In the genomic region with DNA sequence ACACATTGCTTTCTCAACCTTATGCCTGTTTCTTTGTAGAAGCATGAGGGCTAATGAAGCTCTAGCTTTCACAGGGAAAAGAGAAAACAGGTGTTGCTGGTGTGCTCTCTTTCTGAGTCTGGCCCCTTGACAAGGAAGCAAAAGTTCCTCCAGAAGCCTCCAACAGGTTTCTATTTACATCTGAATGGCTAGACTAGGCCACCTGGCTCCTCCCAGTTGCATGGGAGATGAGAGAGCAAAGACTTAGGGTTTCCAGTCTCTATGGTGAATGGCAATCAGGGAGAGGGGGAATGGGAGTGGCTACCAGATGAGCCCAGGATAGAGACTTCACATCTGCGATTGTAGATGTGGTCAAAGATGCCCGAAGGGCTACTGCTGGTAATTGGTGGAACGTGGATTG, we compare ENCODE assay signal across 21 cellular contexts.
A peak's percentile ranks its signal among the peaks of the same experiment; 100 is the strongest.
DNase-seq lines count a peak whose midpoint lies in the region; ATAC-seq and TF ChIP-seq lines count a peak whose summit lies in the region.
"Had no signal": no experiment of that assay in that cellular context is flagged by ENCODE, and none has a peak within 500 bp of the region (broad histone marks: within the 10 kb centered on the region; RNA-seq: fewer than 3 reads in every experiment).

No MANE protein-coding gene starts in this region.

- no peaks in the 10 kb centered on the region for H3K9me3 Mint-ChIP-seq in effector memory CD8-positive, alpha-beta T cell

- no CpG with 5 or more reads among the region's 3 CpGs for WGBS in iPS DF 6.9 (ENCODE audit: insufficient coverage, insufficient read length)
- 76 to 81% methylated on average over 3 of the region's 3 CpGs for WGBS in tibial nerve, 2 donors

- peaks cover 18 to 24% of the 10 kb centered on the region in 2 donors for H3K27me3 Mint-ChIP-seq in effector memory CD8-positive, alpha-beta T cell

- H3K36me3 ChIP-seq in iPS DF 6.9 (ENCODE audit: control insufficient read depth, insufficient read depth, low read length) (no peaks in the 10 kb centered on the region), tibial nerve (no peaks in the 10 kb centered on the region)
- H3K36me3 ChIP-seq: BLaER1 treated with 17β-estradiol and CSF1 and Interleukin-3, amounts not matched to agents 10 nM and 100 nM; HAP-1 had no signal

- ATAC-seq in effector memory CD8-positive, alpha-beta T cell (replicated peaks): no peak
- ATAC-seq: SK-N-SH treated with all-trans-retinoic acid at 6 μM for 48 hours had no signal

- H3K27ac ChIP-seq in iPS DF 6.9 (ENCODE audit: low read length) (no peak overlapping the region), tibial nerve (no peak overlapping the region)
- H3K27ac ChIP-seq: BLaER1 treated with 17β-estradiol and CSF1 and Interleukin-3, amounts not matched to agents 10 nM and 100 nM had no signal

- H3K4me3 ChIP-seq in iPS DF 6.9 (ENCODE audit: low read length) (no peak overlapping the region), tibial nerve (no peak overlapping the region)
- H3K4me3 ChIP-seq: BLaER1 treated with 17β-estradiol and CSF1 and Interleukin-3, amounts not matched to agents 10 nM and 100 nM; HAP-1 had no signal

- no peaks in the 10 kb centered on the region for H3K9me3 ChIP-seq in iPS DF 6.9 (ENCODE audit: control insufficient read depth, insufficient read depth, low read length)
- peaks cover 0 to 4% (median 0%) of the 10 kb centered on the region in 4 donors for H3K9me3 ChIP-seq in tibial nerve
- H3K9me3 ChIP-seq: HAP-1 had no signal

- no peak overlapping the region for H3K4me3 Mint-ChIP-seq in effector memory CD8-positive, alpha-beta T cell
- H3K4me3 Mint-ChIP-seq: CD4-positive, alpha-beta memory T cell had no signal

- peaks cover 2% of the 10 kb centered on the region for H3K36me3 Mint-ChIP-seq in effector memory CD8-positive, alpha-beta T cell (ENCODE audit: insufficient read depth)
- H3K36me3 Mint-ChIP-seq: CD4-positive, alpha-beta memory T cell had no signal

- no peak for TF ChIP-seq POLR2A in tibial nerve (IDR thresholded peaks at IDR 0.05)

- no peak overlapping the region for H3K27ac Mint-ChIP-seq in effector memory CD8-positive, alpha-beta T cell

- H3K4me1 ChIP-seq in iPS DF 6.9 (ENCODE audit: control insufficient read depth, insufficient read depth, low read length): peaks cover 1% of the 10 kb centered on the region; the same call in 1 of the 2 replicates
- no peaks in the 10 kb centered on the region for H3K4me1 ChIP-seq in tibial nerve
- H3K4me1 ChIP-seq: Caco-2, HAP-1 had no signal

- peak; percentile 87 for DNase-seq in ELF-1 (ENCODE audit: low read depth, low spot score)
- DNase-seq in RPMI7951 (ENCODE audit: low read depth): peak; percentile 54
- DNase-seq in iPS DF 6.9 (ENCODE audit: low read depth, low spot score): peak; percentile 60
- DNase-seq in myocyte (ENCODE audit: low read depth): peak; percentile 7
- DNase-seq in tibial nerve (ENCODE audit: low spot score in 2 of 2): no peak
- no peak for DNase-seq in effector memory CD8-positive, alpha-beta T cell
- DNase-seq in NCI-H446 (lab: John Stamatoyannopoulos, UW): no peak
- DNase-seq: 8988T; Caco-2; CD4-positive, alpha-beta memory T cell; GDM1; KBM-7; NCI-H1092; NCI-H1436 treated with DMSO at 0.1 percent for 48 hours; NCI-H1930; NCI-H510A treated with DMSO at 0.1 percent for 48 hours; NCI-H748 treated with DMSO at 0.1 percent for 48 hours; SIG-M5 had no signal

- no peak for TF ChIP-seq EP300 in tibial nerve (IDR thresholded peaks at IDR 0.05)

- no peaks in the 10 kb centered on the region for H3K4me1 Mint-ChIP-seq in effector memory CD8-positive, alpha-beta T cell (ENCODE audit: low read depth in 2 of 2)

- H3K27me3 ChIP-seq in iPS DF 6.9 (ENCODE audit: control insufficient read depth, insufficient read depth, low read length): no peaks in the 10 kb centered on the region
- no peaks in the 10 kb centered on the region for H3K27me3 ChIP-seq in tibial nerve
- H3K27me3 ChIP-seq: BLaER1 treated with 17β-estradiol and CSF1 and Interleukin-3, amounts not matched to agents 10 nM and 100 nM had no signal

- TF ChIP-seq CTCF in tibial nerve (IDR thresholded peaks at IDR 0.05): no peak

Comparison
In these comparisons a context has a peak if more than half of its experiments do, and no peak if none do; other contexts are left out.
1. DNase-seq: peak in ELF-1 (single experiment), RPMI7951 (single experiment), iPS DF 6.9 (single experiment) and myocyte (single experiment); none in tibial nerve (0 of 2), effector memory CD8-positive, alpha-beta T cell (0 of 3) and NCI-H446 (0 of 2).